Comparison of ENCODE assay signal across 9 cellular contexts in the genomic region with DNA sequence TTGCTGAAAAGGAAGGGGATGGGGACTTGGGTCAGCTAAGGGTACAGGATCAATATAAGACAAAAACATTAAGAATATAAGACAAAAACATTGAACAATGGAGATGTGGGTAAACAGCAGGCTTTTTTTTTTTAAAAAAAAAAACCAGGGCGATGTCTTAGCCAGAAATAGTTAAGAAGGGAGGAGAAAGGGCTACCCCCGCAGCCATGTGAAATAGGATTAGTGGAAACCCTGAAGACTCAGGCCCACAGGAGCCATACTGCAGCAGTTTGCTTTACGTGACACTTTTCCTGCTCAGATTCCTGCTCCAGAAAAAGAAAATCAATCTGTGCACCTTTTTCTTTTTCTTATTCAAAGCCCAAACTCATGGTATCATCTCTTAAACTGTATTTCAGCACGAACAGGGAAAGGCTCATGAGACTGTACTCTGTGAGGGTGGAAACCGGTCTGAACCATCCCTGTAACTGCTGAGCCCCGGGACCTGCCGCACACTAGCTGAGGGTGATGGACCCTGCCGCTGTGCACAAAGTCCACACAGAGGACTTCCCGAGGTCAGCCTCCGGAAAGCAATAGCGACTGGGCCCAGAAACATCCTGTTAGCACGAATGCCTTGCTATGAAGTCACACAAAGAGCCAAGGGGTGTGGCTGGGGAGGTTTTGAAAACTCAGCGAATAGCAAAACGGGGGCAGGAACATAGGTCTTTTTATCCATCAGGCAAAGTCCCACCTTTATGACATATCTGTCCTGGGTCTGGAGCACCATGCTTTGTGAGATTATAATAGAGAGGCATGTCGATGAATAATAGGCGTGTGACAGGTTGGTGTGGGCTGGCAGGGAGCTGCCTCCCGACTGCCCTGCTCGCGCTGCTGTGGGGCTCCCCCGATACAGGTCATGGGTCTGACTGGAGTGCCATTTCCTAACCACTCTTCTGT. TPM values are rescaled to one million over a fixed set of nuclear protein-coding genes. Genes with fewer than 3 reads are reported as not detected.
DNase-seq lines count a peak whose midpoint lies in the region; ATAC-seq, FAIRE-seq and TF ChIP-seq lines count a peak whose summit lies in the region.
"Had no signal": no experiment of that assay in that cellular context is flagged by ENCODE, and none has a peak within 500 bp of the region (broad histone marks: within the 10 kb centered on the region; RNA-seq: fewer than 3 reads in every experiment).

No MANE protein-coding gene starts in this region.

- H3K4me2 ChIP-seq in Karpas-422 (ENCODE audit: low read depth, low read length, poor library complexity, severe bottlenecking): no peak overlapping the region

- DNase-seq in DMS53 (lab: John Stamatoyannopoulos, UW): peak; percentile 24
- no peak for DNase-seq in DMS53 treated with DMSO at 0.1 percent for 48 hours (lab: John Stamatoyannopoulos, UW; ENCODE audit: unreplicated experiment)
- no peak for DNase-seq in SJSA1 (ENCODE audit: low read depth in 1 of 2, low spot score in 2 of 2)
- DNase-seq in bronchial epithelial cell (ENCODE audit: low read depth): peak; percentile 31
- DNase-seq in left colon: peak in 1 of 2 donors; percentile 29
- DNase-seq in stimulated activated naive B cell treated with anti-CD40 and anti-IgM and Interleukin-4, amounts not matched to agents 10 μg/mL and 1 μg/mL and 100 μg/mL, for 72 hours: peak; percentile 36
- DNase-seq in NAMALWA (ENCODE audit: low spot score): no peak
- no peak for DNase-seq in Karpas-422

- H4K20me1 ChIP-seq in Karpas-422 (ENCODE audit: insufficient read depth, low read depth, low read length): no peaks in the 10 kb centered on the region

- intact Hi-C loops in left colon (cut with DNase I, micrococcal nuclease): no loop called here

- H3K4me3 ChIP-seq in SJSA1: peak overlapping the region; percentile 41
- H3K4me3 ChIP-seq in bronchial epithelial cell (ENCODE audit: low read depth, low read length): peak overlapping the region; percentile 50
- no peak overlapping the region for H3K4me3 ChIP-seq in Karpas-422 (ENCODE audit: low read length)

- ATAC-seq in left colon: peak; percentile 21
- ATAC-seq in stimulated activated naive B cell treated with anti-CD40 and anti-IgM and Interleukin-4, amounts not matched to agents 10 μg/mL and 1 μg/mL and 100 μg/mL, for 72 hours (replicated peaks): peak; percentile 15 to 18

- no peak overlapping the region for H3K9ac ChIP-seq in Karpas-422 (ENCODE audit: low read length)

- H3K79me2 ChIP-seq in Karpas-422 (ENCODE audit: low read length): no peaks in the 10 kb centered on the region

- H3K27me3 ChIP-seq in SJSA1 (replicated peaks) (no peaks in the 10 kb centered on the region; the same call in 1 of the 2 replicates), bronchial epithelial cell (ENCODE audit: control insufficient read depth, insufficient read depth, low read length) (no peaks in the 10 kb centered on the region), Karpas-422 (ENCODE audit: low read length) (no peaks in the 10 kb centered on the region)

- FAIRE-seq in bronchial epithelial cell (lab: Jason Lieb, UNC): no peak
- FAIRE-seq: A204.1 had no signal

- H3K27ac ChIP-seq in SJSA1 (no peak overlapping the region), Karpas-422 (ENCODE audit: low read length) (no peak overlapping the region)

- no peaks in the 10 kb centered on the region for H3K9me3 Mint-ChIP-seq in stimulated activated naive B cell treated with anti-CD40 and anti-IgM and Interleukin-4, amounts not matched to agents 10 μg/mL and 1 μg/mL and 100 μg/mL, for 72 hours

- H3K27ac Mint-ChIP-seq in stimulated activated naive B cell treated with anti-CD40 and anti-IgM and Interleukin-4, amounts not matched to agents 10 μg/mL and 1 μg/mL and 100 μg/mL, for 72 hours: peak overlapping the region; percentile 59

- no peak for TF ChIP-seq CTCF in bronchial epithelial cell (IDR thresholded peaks at IDR 0.05; ENCODE audit: insufficient read depth, low read length, severe bottlenecking)

- no peaks in the 10 kb centered on the region for H3K9me3 ChIP-seq in SJSA1 (replicated peaks)
- no peaks in the 10 kb centered on the region for H3K9me3 ChIP-seq in Karpas-422 (ENCODE audit: low read length)

- H3K4me3 Mint-ChIP-seq in stimulated activated naive B cell treated with anti-CD40 and anti-IgM and Interleukin-4, amounts not matched to agents 10 μg/mL and 1 μg/mL and 100 μg/mL, for 72 hours: peak overlapping the region; percentile 78 to 83

- H3K36me3 Mint-ChIP-seq in stimulated activated naive B cell treated with anti-CD40 and anti-IgM and Interleukin-4, amounts not matched to agents 10 μg/mL and 1 μg/mL and 100 μg/mL, for 72 hours: peaks cover 2 to 7% of the 10 kb centered on the region in 2 donors

- peaks cover 0 to 8% of the 10 kb centered on the region in 2 donors for H3K27me3 Mint-ChIP-seq in stimulated activated naive B cell treated with anti-CD40 and anti-IgM and Interleukin-4, amounts not matched to agents 10 μg/mL and 1 μg/mL and 100 μg/mL, for 72 hours

- H3K4me1 ChIP-seq in SJSA1 (replicated peaks): peaks cover 15% of the 10 kb centered on the region; the same call in 1 of the 2 replicates
- peaks cover 13% of the 10 kb centered on the region for H3K4me1 ChIP-seq in Karpas-422 (ENCODE audit: low read length)

- H3K36me3 ChIP-seq in SJSA1 (no peaks in the 10 kb centered on the region), bronchial epithelial cell (ENCODE audit: control insufficient read depth, insufficient read depth, low read length) (no peaks in the 10 kb centered on the region), Karpas-422 (ENCODE audit: insufficient read depth, low read length) (no peaks in the 10 kb centered on the region)

- H3K4me1 Mint-ChIP-seq in stimulated activated naive B cell treated with anti-CD40 and anti-IgM and Interleukin-4, amounts not matched to agents 10 μg/mL and 1 μg/mL and 100 μg/mL, for 72 hours: peaks cover 57 to 97% of the 10 kb centered on the region in 2 donors

- no peaks in the 10 kb centered on the region for H3K9me2 ChIP-seq in Karpas-422 (replicated peaks; ENCODE audit: insufficient read depth, low read length)

- H2AFZ ChIP-seq in Karpas-422 (ENCODE audit: low read length): no peak overlapping the region

RNA-seq across cellular contexts. Expression of gene CDK5R1, which starts 33.2 kb away (rescaled TPM):
- total RNA-seq in SJSA1 (2014; rRNA removed; shearing (Covaris generic)): 2.5 and 2.9 TPM in 2 replicates
- total RNA-seq in bronchial epithelial cell (2.9 and 5.5 TPM in 2 replicates), left colon (1 to 10 TPM in 1 of 2 donors, under 1 TPM in 1; 0.61 to 1.1 TPM)
- total RNA-seq in Karpas-422 (2014; rRNA removed; shearing (Covaris generic); ENCODE audit: low replicate concordance): 0.26 and 0.51 TPM in 2 replicates

Comparison
In these comparisons a context has a peak if more than half of its experiments do, and no peak if none do; other contexts are left out.
1. DNase-seq: peak in DMS53 (single experiment), bronchial epithelial cell (single experiment) and stimulated activated naive B cell treated with anti-CD40 and anti-IgM and Interleukin-4, amounts not matched to agents 10 μg/mL and 1 μg/mL and 100 μg/mL, for 72 hours (single experiment); none in DMS53 treated with DMSO at 0.1 percent for 48 hours (single experiment), SJSA1 (0 of 2), NAMALWA (single experiment) and Karpas-422 (single experiment).